Comparison of ENCODE assay signal across 1 cellular context in the genomic region with DNA sequence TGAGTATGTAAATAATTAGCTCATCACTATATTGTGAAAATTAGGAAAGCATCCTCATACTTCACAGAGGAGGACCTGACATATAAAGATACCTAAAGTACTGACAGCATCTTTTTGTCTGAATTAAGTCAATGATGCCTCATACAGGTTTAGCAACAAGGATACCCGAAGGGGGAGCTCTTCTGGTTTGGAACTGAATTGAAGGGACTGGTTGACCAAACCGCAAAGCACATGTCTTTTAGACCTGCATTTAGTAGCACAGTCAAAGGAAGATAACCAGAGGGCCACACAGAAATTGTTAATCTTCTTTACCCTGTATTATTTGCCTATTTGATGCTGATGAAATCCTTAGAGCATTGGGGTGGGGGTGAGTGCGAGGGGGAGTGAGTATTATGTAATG.
TF ChIP-seq lines count a peak whose summit lies in the region.

No MANE protein-coding gene starts in this region.

TF ChIP-seq in K562, 482 proteins besides CTCF, POLR2A, EP300 and RAD21 (continued from another document and continues in another):
- TF ChIP-seq, protein P1, sequence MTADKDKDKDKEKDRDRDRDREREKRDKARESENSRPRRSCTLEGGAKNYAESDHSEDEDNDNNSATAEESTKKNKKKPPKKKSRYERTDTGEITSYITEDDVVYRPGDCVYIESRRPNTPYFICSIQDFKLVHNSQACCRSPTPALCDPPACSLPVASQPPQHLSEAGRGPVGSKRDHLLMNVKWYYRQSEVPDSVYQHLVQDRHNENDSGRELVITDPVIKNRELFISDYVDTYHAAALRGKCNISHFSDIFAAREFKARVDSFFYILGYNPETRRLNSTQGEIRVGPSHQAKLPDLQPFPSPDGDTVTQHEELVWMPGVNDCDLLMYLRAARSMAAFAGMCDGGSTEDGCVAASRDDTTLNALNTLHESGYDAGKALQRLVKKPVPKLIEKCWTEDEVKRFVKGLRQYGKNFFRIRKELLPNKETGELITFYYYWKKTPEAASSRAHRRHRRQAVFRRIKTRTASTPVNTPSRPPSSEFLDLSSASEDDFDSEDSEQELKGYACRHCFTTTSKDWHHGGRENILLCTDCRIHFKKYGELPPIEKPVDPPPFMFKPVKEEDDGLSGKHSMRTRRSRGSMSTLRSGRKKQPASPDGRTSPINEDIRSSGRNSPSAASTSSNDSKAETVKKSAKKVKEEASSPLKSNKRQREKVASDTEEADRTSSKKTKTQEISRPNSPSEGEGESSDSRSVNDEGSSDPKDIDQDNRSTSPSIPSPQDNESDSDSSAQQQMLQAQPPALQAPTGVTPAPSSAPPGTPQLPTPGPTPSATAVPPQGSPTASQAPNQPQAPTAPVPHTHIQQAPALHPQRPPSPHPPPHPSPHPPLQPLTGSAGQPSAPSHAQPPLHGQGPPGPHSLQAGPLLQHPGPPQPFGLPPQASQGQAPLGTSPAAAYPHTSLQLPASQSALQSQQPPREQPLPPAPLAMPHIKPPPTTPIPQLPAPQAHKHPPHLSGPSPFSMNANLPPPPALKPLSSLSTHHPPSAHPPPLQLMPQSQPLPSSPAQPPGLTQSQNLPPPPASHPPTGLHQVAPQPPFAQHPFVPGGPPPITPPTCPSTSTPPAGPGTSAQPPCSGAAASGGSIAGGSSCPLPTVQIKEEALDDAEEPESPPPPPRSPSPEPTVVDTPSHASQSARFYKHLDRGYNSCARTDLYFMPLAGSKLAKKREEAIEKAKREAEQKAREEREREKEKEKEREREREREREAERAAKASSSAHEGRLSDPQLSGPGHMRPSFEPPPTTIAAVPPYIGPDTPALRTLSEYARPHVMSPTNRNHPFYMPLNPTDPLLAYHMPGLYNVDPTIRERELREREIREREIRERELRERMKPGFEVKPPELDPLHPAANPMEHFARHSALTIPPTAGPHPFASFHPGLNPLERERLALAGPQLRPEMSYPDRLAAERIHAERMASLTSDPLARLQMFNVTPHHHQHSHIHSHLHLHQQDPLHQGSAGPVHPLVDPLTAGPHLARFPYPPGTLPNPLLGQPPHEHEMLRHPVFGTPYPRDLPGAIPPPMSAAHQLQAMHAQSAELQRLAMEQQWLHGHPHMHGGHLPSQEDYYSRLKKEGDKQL (CRISPR knock-in tag; IDR thresholded peaks at IDR 0.05; ENCODE audit: borderline replicate concordance): no peak
- TF ChIP-seq, protein P2, sequence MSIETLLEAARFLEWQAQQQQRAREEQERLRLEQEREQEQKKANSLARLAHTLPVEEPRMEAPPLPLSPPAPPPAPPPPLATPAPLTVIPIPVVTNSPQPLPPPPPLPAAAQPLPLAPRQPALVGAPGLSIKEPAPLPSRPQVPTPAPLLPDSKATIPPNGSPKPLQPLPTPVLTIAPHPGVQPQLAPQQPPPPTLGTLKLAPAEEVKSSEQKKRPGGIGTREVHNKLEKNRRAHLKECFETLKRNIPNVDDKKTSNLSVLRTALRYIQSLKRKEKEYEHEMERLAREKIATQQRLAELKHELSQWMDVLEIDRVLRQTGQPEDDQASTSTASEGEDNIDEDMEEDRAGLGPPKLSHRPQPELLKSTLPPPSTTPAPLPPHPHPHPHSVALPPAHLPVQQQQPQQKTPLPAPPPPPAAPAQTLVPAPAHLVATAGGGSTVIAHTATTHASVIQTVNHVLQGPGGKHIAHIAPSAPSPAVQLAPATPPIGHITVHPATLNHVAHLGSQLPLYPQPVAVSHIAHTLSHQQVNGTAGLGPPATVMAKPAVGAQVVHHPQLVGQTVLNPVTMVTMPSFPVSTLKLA (conservative IDR thresholded peaks at IDR 0.05): peak; percentile 54 to 60; a peak in 2 of 4 replicates
- peak in 1 of 2 experiments; percentile 28; a peak in 3 of 4 replicates for TF ChIP-seq KDM1A (IDR thresholded peaks at IDR 0.05)
- TF ChIP-seq ZNF274 (IDR thresholded peaks at IDR 0.05; ENCODE audit: borderline replicate concordance, low read depth, low read length): no peak
- peak; percentile 15 for TF ChIP-seq ARHGAP35 (IDR thresholded peaks at IDR 0.05; ENCODE audit: partially characterized antibody)
- TF ChIP-seq ARID1B (IDR thresholded peaks at IDR 0.05): peak; percentile 47
- peak; percentile 38; the same call in 1 of the 2 replicates for TF ChIP-seq SMARCE1 (IDR thresholded peaks at IDR 0.05)
- TF ChIP-seq SOX6 (IDR thresholded peaks at IDR 0.05): 0 out of 2 replicates have a peak, but pooled peaks have one; percentile 10
- TF ChIP-seq, protein P3, sequence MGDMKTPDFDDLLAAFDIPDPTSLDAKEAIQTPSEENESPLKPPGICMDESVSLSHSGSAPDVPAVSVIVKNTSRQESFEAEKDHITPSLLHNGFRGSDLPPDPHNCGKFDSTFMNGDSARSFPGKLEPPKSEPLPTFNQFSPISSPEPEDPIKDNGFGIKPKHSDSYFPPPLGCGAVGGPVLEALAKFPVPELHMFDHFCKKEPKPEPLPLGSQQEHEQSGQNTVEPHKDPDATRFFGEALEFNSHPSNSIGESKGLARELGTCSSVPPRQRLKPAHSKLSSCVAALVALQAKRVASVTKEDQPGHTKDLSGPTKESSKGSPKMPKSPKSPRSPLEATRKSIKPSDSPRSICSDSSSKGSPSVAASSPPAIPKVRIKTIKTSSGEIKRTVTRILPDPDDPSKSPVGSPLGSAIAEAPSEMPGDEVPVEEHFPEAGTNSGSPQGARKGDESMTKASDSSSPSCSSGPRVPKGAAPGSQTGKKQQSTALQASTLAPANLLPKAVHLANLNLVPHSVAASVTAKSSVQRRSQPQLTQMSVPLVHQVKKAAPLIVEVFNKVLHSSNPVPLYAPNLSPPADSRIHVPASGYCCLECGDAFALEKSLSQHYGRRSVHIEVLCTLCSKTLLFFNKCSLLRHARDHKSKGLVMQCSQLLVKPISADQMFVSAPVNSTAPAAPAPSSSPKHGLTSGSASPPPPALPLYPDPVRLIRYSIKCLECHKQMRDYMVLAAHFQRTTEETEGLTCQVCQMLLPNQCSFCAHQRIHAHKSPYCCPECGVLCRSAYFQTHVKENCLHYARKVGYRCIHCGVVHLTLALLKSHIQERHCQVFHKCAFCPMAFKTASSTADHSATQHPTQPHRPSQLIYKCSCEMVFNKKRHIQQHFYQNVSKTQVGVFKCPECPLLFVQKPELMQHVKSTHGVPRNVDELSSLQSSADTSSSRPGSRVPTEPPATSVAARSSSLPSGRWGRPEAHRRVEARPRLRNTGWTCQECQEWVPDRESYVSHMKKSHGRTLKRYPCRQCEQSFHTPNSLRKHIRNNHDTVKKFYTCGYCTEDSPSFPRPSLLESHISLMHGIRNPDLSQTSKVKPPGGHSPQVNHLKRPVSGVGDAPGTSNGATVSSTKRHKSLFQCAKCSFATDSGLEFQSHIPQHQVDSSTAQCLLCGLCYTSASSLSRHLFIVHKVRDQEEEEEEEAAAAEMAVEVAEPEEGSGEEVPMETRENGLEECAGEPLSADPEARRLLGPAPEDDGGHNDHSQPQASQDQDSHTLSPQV (IDR thresholded peaks at IDR 0.05): peak; percentile 90
- TF ChIP-seq TRIM24 (IDR thresholded peaks at IDR 0.05): peak in 1 of 2 experiments; percentile 33; a peak in 1 of 4 replicates
- TF ChIP-seq L3MBTL2 (IDR thresholded peaks at IDR 0.05): peak; percentile 90
- no peak for TF ChIP-seq PHB2 (IDR thresholded peaks at IDR 0.05; ENCODE audit: low read depth)
- peak; percentile 88 for TF ChIP-seq MYC (IDR thresholded peaks at IDR 0.05; ENCODE audit: low read depth, low read length)
- no peak for TF ChIP-seq MYC (CRISPR knock-in tag; IDR thresholded peaks at IDR 0.05; ENCODE audit: borderline replicate concordance, low read depth)
- TF ChIP-seq, protein P4, sequence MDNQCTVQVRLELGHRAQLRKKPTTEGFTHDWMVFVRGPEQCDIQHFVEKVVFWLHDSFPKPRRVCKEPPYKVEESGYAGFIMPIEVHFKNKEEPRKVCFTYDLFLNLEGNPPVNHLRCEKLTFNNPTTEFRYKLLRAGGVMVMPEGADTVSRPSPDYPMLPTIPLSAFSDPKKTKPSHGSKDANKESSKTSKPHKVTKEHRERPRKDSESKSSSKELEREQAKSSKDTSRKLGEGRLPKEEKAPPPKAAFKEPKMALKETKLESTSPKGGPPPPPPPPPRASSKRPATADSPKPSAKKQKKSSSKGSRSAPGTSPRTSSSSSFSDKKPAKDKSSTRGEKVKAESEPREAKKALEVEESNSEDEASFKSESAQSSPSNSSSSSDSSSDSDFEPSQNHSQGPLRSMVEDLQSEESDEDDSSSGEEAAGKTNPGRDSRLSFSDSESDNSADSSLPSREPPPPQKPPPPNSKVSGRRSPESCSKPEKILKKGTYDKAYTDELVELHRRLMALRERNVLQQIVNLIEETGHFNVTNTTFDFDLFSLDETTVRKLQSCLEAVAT (IDR thresholded peaks at IDR 0.05): peak in 1 of 2 experiments; percentile 80; a peak in 2 of 4 replicates
- TF ChIP-seq ESRRA (IDR thresholded peaks at IDR 0.05; ENCODE audit: borderline replicate concordance, low read depth): peak; percentile 77; the same call in 1 of the 2 replicates
- TF ChIP-seq CREM (IDR thresholded peaks at IDR 0.05; ENCODE audit: low read depth): peak; percentile 8; the same call in 1 of the 2 replicates
- 0 out of 4 replicates have a peak, but pooled peaks of 1 of the 2 experiments have one; percentile 38 for TF ChIP-seq ARNT (IDR thresholded peaks at IDR 0.05)
- TF ChIP-seq CBFA2T3 (IDR thresholded peaks at IDR 0.05): peak; percentile 40; the same call in 1 of the 2 replicates
- TF ChIP-seq, protein P5, sequence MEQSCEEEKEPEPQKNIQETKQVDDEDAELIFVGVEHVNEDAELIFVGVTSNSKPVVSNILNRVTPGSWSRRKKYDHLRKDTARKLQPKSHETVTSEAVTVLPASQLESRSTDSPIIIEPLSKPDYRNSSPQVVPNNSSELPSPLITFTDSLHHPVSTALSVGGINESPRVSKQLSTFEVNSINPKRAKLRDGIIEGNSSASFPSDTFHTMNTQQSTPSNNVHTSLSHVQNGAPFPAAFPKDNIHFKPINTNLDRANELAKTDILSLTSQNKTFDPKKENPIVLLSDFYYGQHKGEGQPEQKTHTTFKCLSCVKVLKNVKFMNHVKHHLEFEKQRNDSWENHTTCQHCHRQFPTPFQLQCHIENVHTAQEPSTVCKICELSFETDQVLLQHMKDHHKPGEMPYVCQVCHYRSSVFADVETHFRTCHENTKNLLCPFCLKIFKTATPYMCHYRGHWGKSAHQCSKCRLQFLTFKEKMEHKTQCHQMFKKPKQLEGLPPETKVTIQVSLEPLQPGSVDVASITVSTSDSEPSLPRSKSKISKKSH (CRISPR knock-in tag; IDR thresholded peaks at IDR 0.05): no peak
- TF ChIP-seq, protein P6, sequence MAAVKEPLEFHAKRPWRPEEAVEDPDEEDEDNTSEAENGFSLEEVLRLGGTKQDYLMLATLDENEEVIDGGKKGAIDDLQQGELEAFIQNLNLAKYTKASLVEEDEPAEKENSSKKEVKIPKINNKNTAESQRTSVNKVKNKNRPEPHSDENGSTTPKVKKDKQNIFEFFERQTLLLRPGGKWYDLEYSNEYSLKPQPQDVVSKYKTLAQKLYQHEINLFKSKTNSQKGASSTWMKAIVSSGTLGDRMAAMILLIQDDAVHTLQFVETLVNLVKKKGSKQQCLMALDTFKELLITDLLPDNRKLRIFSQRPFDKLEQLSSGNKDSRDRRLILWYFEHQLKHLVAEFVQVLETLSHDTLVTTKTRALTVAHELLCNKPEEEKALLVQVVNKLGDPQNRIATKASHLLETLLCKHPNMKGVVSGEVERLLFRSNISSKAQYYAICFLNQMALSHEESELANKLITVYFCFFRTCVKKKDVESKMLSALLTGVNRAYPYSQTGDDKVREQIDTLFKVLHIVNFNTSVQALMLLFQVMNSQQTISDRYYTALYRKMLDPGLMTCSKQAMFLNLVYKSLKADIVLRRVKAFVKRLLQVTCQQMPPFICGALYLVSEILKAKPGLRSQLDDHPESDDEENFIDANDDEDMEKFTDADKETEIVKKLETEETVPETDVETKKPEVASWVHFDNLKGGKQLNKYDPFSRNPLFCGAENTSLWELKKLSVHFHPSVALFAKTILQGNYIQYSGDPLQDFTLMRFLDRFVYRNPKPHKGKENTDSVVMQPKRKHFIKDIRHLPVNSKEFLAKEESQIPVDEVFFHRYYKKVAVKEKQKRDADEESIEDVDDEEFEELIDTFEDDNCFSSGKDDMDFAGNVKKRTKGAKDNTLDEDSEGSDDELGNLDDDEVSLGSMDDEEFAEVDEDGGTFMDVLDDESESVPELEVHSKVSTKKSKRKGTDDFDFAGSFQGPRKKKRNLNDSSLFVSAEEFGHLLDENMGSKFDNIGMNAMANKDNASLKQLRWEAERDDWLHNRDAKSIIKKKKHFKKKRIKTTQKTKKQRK (IDR thresholded peaks at IDR 0.05; ENCODE audit: borderline replicate concordance, low read depth, low read length): no peak
- 0 out of 2 replicates have a peak, but pooled peaks have one; percentile 28 for TF ChIP-seq SMC3 (conservative IDR thresholded peaks at IDR 0.05; ENCODE audit: insufficient read depth, low read depth, low read length)
- TF ChIP-seq TCF3 (CRISPR knock-in tag; IDR thresholded peaks at IDR 0.05): peak; percentile 44; the same call in 1 of the 2 replicates
